ENCODE assay signal across 1 cellular context in the genomic region with DNA sequence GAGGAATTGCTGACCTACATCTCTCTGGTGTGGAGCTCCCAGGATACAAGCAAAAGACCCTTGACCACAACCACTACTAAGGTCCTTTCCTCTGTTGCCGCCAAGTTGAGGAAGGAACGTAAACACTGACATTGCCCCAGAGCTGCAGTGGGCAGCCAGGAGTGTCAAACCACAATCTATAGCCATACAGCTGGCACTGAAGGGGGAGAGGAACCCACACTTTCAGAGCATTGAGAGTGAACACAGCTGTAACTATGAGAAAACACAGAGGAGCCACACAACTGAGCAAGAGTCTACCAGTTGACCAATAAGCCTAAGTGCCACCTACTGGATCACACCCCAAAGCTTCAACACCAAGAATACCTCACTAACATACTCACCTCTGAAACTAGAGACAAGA. TPM values are rescaled to one million over a fixed set of nuclear protein-coding genes. Genes with fewer than 3 reads are reported as not detected.
"Had no signal": no experiment of that assay in that cellular context is flagged by ENCODE, and none has a peak within 500 bp of the region (broad histone marks: within the 10 kb centered on the region; RNA-seq: fewer than 3 reads in every experiment).

No MANE protein-coding gene starts in this region.

RNA-seq across cellular contexts. Expression of a gene that starts 45.5 kb away (rescaled TPM):
- total RNA-seq: astrocyte had no signal
